In genomic region chr10:114802177-114802576, GRCh38 we compare ENCODE assay signal across 1 cellular context.
A peak's percentile ranks its signal among the peaks of the same experiment; 100 is the strongest.
TF ChIP-seq lines count a peak whose summit lies in the region.

No MANE protein-coding gene starts in this region.

TF ChIP-seq in GM12878, 131 proteins besides CTCF, POLR2A, EP300 and RAD21:
- TF ChIP-seq JUNB (IDR thresholded peaks at IDR 0.05): peak; percentile 22; the same call in 1 of the 2 replicates
- TF ChIP-seq SP1 (IDR thresholded peaks at IDR 0.05; ENCODE audit: low read depth, low read length): no peak
- peak; percentile 42 for TF ChIP-seq RUNX3 (IDR thresholded peaks at IDR 0.05; ENCODE audit: low read length)
